12 cellular contexts compared by ENCODE assay signal in the genomic region with DNA sequence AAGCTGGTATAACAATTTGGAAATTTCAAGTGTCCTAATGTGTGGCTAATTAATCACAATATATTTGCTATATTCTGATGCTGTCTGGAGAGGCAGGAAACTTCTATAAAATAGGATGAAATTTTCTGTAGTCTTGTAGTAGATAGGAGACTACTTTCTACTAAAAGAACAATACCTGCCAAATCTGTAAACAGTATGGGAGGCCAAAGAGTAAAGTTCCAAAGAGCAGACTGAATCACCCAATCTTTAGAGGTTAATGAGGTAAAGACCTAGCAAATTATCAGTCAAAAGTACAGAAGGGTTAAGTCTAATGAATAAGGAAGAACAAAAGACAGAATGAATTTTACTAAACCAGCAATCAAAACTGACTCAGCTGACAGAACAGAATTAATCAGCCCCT. TPM values are rescaled to one million over a fixed set of nuclear protein-coding genes. Genes with fewer than 3 reads are reported as not detected.
"Had no signal": no experiment of that assay in that cellular context is flagged by ENCODE, and none has a peak within 500 bp of the region (broad histone marks: within the 10 kb centered on the region; RNA-seq: fewer than 3 reads in every experiment).

No MANE protein-coding gene starts in this region.

- H3K27ac ChIP-seq: GM23248 had no signal

- H3K9me3 Mint-ChIP-seq: GM23338, H9 had no signal

- FAIRE-seq: H1, H54 had no signal

- H3K9ac ChIP-seq: GM23248 had no signal

- H3K4me1 ChIP-seq: HAP-1 had no signal

- H3K4me2 ChIP-seq: GM23338 had no signal

- H3K27ac Mint-ChIP-seq: GM23338, H9, HFFc6 had no signal

- H3K4me3 ChIP-seq: GM23248, GM23338, HAP-1 had no signal

- H3K36me3 ChIP-seq: HAP-1 had no signal

- DNase-seq: GM23248, GOT3, H7, H9, HCEC 1CT, HFFc6 had no signal

- H3K4me1 Mint-ChIP-seq: GM23338 had no signal

- H3K4me3 Mint-ChIP-seq: GM23338, H9, HFFc6 had no signal

- H3K9me3 ChIP-seq: HAP-1 had no signal

- H2AFZ ChIP-seq: GM23248 had no signal

- ATAC-seq: GM23338, HCT116 had no signal

RNA-seq across cellular contexts. Expression of a gene that starts 52.4 kb away (rescaled TPM):
- total RNA-seq: H4, HFFc6 had no signal
- polyA plus RNA-seq: GM23248 had no signal
